24 cellular contexts compared by ENCODE assay signal in the genomic region with DNA sequence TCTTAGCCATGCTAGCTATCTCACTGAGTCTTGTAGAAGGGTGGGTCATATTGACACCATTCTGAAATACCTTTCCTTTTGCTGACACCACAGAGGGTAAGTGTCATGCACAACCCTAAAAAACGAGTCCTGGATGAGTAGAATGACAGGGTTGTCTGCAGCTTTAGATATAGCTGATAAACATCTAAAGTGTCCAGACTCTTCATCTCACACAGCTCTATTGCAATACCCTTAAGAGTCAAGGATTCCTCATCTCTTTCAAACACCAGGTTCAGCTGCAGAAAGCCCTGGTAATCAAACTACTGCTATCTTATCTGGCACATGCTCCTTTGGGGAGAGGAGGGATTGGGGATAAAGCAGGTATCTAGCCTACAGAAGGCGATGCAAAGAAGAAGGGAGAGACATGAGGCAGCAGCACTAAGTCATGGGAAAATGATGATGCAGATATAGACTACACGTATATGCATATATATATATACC.
"Had no signal": no experiment of that assay in that cellular context is flagged by ENCODE, and none has a peak within 500 bp of the region (broad histone marks: within the 10 kb centered on the region; RNA-seq: fewer than 3 reads in every experiment).

No MANE protein-coding gene starts in this region.

- FAIRE-seq: pancreas, small intestine had no signal

- H3K36me3 ChIP-seq: neutrophil, pancreas, prostate gland, right lobe of liver, sigmoid colon, transverse colon, uterus had no signal

- H3K4me1 ChIP-seq: prostate gland, right lobe of liver, sigmoid colon, testis, tibial artery, transverse colon, upper lobe of right lung, uterus had no signal

- ATAC-seq: naive thymus-derived CD8-positive, alpha-beta T cell; natural killer cell treated with Interleukin-12 subunit alpha and Interleukin-12 subunit beta and Interleukin-15 and Interleukin-18, amount 100 ng/mL, for 72 hours; pancreas; right cardiac atrium; right lobe of liver; stimulated activated effector memory CD8-positive, alpha-beta T cell treated with anti-CD3 and anti-CD28 coated beads, Interleukin-12 subunit alpha, Interleukin-12 subunit beta, amount 100 ng/mL, for 72 hours; stimulated activated naive B cell treated with anti-CD40 and anti-IgM and Interleukin-4, amounts not matched to agents 10 μg/mL and 1 μg/mL and 100 μg/mL, for 72 hours; upper lobe of right lung had no signal

- DNase-seq: naive thymus-derived CD8-positive, alpha-beta T cell; nephron progenitor cell; nucleus accumbens; pancreas; right cardiac atrium; right lobe of liver; sigmoid colon; small intestine; stimulated activated CD4-positive, alpha-beta T cell treated with anti-CD3 and anti-CD28 coated beads, Interleukin-15, amount 100 ng/mL, for 24 hours; stimulated activated CD4-positive, alpha-beta T cell treated with anti-CD3 and anti-CD28 coated beads, Interleukin-2, amount 100 ng/mL, for 24 hours; stimulated activated CD4-positive, alpha-beta T cell treated with anti-CD3 and anti-CD28 coated beads, Interleukin-2, amount 100 ng/mL, for 48 hours; stimulated activated CD4-positive, alpha-beta T cell treated with anti-CD3 and anti-CD28 coated beads, Interleukin-4, amount 100 ng/mL, for 24 hours; stimulated activated naive B cell treated with anti-CD40 and anti-IgM and Interleukin-4, amounts not matched to agents 10 μg/mL and 1 μg/mL and 100 μg/mL, for 72 hours; stimulated activated naive CD4-positive, alpha-beta T cell treated with Interleukin-2 at 50 U/mL for 16 hours; stomach; testis; tibial artery; transverse colon; upper lobe of right lung; uterus had no signal

- H3K27me3 ChIP-seq: neutrophil, pancreas, right lobe of liver, sigmoid colon, stomach, testis, tibial artery, transverse colon, upper lobe of right lung, uterus had no signal

- H3K27ac ChIP-seq: neutrophil, pancreas, prostate gland, right lobe of liver, sigmoid colon, stomach, testis, tibial artery, transverse colon, upper lobe of right lung, uterus had no signal

- H3K9me3 ChIP-seq: neutrophil, pancreas, prostate gland, right lobe of liver, sigmoid colon, stomach, testis, tibial artery, transverse colon, upper lobe of right lung, uterus had no signal

- H3K4me3 ChIP-seq: pancreas, prostate gland, right lobe of liver, sigmoid colon, stomach, testis, tibial artery, transverse colon, upper lobe of right lung, uterus had no signal
